ENCODE assay signal across 1 cellular context in genomic region chr2:104444840-104445239, GRCh38.
TF ChIP-seq lines count a peak whose summit lies in the region.

No MANE protein-coding gene starts in this region.

TF ChIP-seq in H1, 55 proteins besides CTCF, POLR2A, EP300 and RAD21:
- TF ChIP-seq RFX5 (IDR thresholded peaks at IDR 0.05; ENCODE audit: borderline replicate concordance, low read depth, low read length) (no peak), EGR1 (IDR thresholded peaks at IDR 0.05; ENCODE audit: borderline replicate concordance, low read depth, low read length) (no peak), SIN3A (conservative IDR thresholded peaks at IDR 0.05 in 1 of 2, IDR thresholded peaks at IDR 0.05 in 1 of 2; ENCODE audit: low read depth in 1 of 2, low read length in 2 of 2) (no peak), BCL11A (IDR thresholded peaks at IDR 0.05; ENCODE audit: low read depth in 2 of 2, low read length in 2 of 2) (no peak), SIX5 (IDR thresholded peaks at IDR 0.05; ENCODE audit: low read depth, low read length) (no peak), MAFK (IDR thresholded peaks at IDR 0.05; ENCODE audit: low read depth, low read length) (no peak), JUND (IDR thresholded peaks at IDR 0.05; ENCODE audit: low read length) (no peak), KDM5A (IDR thresholded peaks at IDR 0.05; ENCODE audit: low read length) (no peak), RNF2 (IDR thresholded peaks at IDR 0.05; ENCODE audit: borderline replicate concordance, low read depth, low read length, missing control alignments, poor library complexity, severe bottlenecking) (no peak), TEAD4 (IDR thresholded peaks at IDR 0.05; ENCODE audit: low read depth, low read length) (no peak), CEBPB (IDR thresholded peaks at IDR 0.05; ENCODE audit: low read depth, low read length) (no peak), POU5F1 (IDR thresholded peaks at IDR 0.05; ENCODE audit: low read depth, low read length) (no peak), KDM1A (IDR thresholded peaks at IDR 0.05; ENCODE audit: borderline replicate concordance, low read length) (no peak)
